9 cellular contexts compared by ENCODE assay signal in the genomic region with DNA sequence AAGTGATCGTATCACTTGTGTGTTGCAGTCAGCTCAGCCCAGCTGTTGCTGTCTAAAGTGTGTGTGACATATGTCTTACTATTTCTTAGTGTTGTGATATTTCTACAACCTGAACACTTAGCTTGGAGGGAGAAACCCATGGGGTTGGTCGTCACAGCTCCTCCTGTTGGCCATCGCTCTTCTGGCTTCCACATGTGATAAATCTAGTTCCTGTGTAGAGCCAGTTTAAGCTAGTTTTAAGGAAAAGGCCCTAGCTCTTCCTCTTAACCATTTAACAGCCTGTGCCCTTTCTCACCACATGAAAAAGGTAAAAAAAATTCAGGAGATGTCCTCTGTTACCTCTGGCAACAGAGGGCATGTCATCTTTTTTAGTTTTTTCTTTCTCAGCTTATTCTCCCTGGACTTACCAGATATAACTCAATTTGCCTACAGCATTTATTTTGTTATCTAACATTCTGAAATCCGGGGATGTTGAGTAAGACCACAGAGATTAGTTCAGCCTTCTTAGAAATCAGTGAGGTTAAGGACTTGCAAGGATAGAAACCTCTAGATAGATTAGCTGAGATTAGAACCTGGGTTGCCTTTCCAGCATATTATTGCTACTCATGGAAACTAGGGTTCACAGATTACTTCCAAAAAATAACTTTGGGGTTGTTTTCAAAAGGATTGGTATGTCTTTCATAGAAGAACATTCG.
DNase-seq lines count a peak whose midpoint lies in the region; ATAC-seq and TF ChIP-seq lines count a peak whose summit lies in the region.
"Had no signal": no experiment of that assay in that cellular context is flagged by ENCODE, and none has a peak within 500 bp of the region (broad histone marks: within the 10 kb centered on the region; RNA-seq: fewer than 3 reads in every experiment).

No MANE protein-coding gene starts in this region.

- peaks cover 2% of the 10 kb centered on the region for H3K36me3 ChIP-seq in kidney epithelial cell (ENCODE audit: control insufficient read depth, insufficient read depth, low read length)

- H3K9me3 ChIP-seq in T-helper 17 cell (ENCODE audit: control insufficient read depth, low read length, poor library complexity, severe bottlenecking), result no peaks in the 10 kb centered on the region

- H3K27ac Mint-ChIP-seq in T-helper 17 cell, result peak overlapping the region; percentile 37

- H3K4me3 Mint-ChIP-seq in T-helper 17 cell, result no peak overlapping the region

- peaks cover 2% of the 10 kb centered on the region for H3K4me1 Mint-ChIP-seq in T-helper 17 cell

- peak; percentile 9 for DNase-seq in CD1c-positive myeloid dendritic cell (ENCODE audit: extremely low spot score)
- DNase-seq in HCEC 1CT, result peak; percentile 37
- DNase-seq in T-helper 17 cell, result no peak
- DNase-seq in kidney epithelial cell (ENCODE audit: low read depth), result no peak
- no peak for DNase-seq in islet precursor cell
- DNase-seq in DMS79 (lab: John Stamatoyannopoulos, UW), result no peak
- no peak for DNase-seq in NCI-H446 (lab: John Stamatoyannopoulos, UW)
- no peak for DNase-seq in ecto neural progenitor cell (ENCODE audit: low spot score)
- DNase-seq: aorta had no signal

- no peaks in the 10 kb centered on the region for H3K27me3 ChIP-seq in kidney epithelial cell (ENCODE audit: control insufficient read depth, insufficient read depth, low read length)

- ATAC-seq in T-helper 17 cell, result no peak

- H3K36me3 Mint-ChIP-seq in T-helper 17 cell (ENCODE audit: low read depth), result peaks cover 3% of the 10 kb centered on the region

- no peak overlapping the region for H3K4me3 ChIP-seq in kidney epithelial cell (ENCODE audit: low read depth, low read length)

- H3K27me3 Mint-ChIP-seq in T-helper 17 cell, result no peaks in the 10 kb centered on the region

- peak; percentile 25 for TF ChIP-seq CTCF in kidney epithelial cell (IDR thresholded peaks at IDR 0.05; ENCODE audit: insufficient read depth, low read length, poor library complexity, severe bottlenecking)

Comparison
In these comparisons a context has a peak if more than half of its experiments do, and no peak if none do; other contexts are left out.
1. DNase-seq: peak in CD1c-positive myeloid dendritic cell (single experiment) and HCEC 1CT (single experiment); none in T-helper 17 cell (0 of 3), kidney epithelial cell (single experiment), islet precursor cell (single experiment), DMS79 (single experiment), NCI-H446 (0 of 2) and ecto neural progenitor cell (single experiment).